2 cellular contexts compared by ENCODE assay signal in the genomic region with DNA sequence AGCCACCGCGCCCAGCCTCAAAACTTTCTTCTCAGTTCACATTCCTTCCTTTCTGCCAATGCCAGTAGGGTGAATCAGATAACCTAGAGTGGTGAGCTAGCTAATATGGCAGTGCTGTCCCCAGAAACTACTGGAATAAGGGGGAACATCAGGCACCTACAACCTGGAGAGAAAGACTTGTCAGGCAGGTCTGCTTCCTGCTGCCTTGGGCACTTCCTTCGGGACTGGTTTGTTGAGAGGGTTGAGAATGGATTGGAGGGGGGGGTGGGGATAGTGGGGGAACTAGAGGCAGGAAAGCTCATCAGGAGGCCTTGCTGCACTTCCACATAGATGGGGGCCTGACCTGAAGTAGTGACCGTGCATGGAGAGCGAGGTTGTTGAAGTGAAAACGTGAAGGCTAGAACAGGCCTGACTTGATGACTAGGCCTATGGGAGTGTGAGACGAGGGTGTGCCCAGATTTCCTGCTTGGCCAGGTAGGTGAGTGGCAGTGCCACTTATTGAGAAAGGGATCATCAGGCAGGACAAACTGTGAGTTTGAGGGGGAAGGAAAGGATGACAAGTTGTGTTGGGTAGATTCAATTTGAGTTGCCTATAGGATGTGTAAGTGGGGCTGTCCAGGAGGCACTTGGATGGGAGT.
TF ChIP-seq lines count a peak whose summit lies in the region.

No MANE protein-coding gene starts in this region.

TF ChIP-seq in K562, 482 proteins besides CTCF, POLR2A, EP300 and RAD21 (continues in another document):
- TF ChIP-seq, protein P1, sequence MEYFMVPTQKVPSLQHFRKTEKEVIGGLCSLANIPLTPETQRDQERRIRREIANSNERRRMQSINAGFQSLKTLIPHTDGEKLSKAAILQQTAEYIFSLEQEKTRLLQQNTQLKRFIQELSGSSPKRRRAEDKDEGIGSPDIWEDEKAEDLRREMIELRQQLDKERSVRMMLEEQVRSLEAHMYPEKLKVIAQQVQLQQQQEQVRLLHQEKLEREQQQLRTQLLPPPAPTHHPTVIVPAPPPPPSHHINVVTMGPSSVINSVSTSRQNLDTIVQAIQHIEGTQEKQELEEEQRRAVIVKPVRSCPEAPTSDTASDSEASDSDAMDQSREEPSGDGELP (CRISPR knock-in tag; IDR thresholded peaks at IDR 0.05; ENCODE audit: borderline replicate concordance), result no peak
- TF ChIP-seq HDAC1 (IDR thresholded peaks at IDR 0.05) (no peak), DPF2 (IDR thresholded peaks at IDR 0.05) (no peak), PTTG1 (tag; IDR thresholded peaks at IDR 0.05; ENCODE audit: low read depth) (no peak), STAT5A (IDR thresholded peaks at IDR 0.05; ENCODE audit: borderline replicate concordance, low read length) (no peak), MCM2 (IDR thresholded peaks at IDR 0.05; ENCODE audit: low read depth) (no peak), NCOR1 (IDR thresholded peaks at IDR 0.05) (no peak)
- TF ChIP-seq, protein P2, sequence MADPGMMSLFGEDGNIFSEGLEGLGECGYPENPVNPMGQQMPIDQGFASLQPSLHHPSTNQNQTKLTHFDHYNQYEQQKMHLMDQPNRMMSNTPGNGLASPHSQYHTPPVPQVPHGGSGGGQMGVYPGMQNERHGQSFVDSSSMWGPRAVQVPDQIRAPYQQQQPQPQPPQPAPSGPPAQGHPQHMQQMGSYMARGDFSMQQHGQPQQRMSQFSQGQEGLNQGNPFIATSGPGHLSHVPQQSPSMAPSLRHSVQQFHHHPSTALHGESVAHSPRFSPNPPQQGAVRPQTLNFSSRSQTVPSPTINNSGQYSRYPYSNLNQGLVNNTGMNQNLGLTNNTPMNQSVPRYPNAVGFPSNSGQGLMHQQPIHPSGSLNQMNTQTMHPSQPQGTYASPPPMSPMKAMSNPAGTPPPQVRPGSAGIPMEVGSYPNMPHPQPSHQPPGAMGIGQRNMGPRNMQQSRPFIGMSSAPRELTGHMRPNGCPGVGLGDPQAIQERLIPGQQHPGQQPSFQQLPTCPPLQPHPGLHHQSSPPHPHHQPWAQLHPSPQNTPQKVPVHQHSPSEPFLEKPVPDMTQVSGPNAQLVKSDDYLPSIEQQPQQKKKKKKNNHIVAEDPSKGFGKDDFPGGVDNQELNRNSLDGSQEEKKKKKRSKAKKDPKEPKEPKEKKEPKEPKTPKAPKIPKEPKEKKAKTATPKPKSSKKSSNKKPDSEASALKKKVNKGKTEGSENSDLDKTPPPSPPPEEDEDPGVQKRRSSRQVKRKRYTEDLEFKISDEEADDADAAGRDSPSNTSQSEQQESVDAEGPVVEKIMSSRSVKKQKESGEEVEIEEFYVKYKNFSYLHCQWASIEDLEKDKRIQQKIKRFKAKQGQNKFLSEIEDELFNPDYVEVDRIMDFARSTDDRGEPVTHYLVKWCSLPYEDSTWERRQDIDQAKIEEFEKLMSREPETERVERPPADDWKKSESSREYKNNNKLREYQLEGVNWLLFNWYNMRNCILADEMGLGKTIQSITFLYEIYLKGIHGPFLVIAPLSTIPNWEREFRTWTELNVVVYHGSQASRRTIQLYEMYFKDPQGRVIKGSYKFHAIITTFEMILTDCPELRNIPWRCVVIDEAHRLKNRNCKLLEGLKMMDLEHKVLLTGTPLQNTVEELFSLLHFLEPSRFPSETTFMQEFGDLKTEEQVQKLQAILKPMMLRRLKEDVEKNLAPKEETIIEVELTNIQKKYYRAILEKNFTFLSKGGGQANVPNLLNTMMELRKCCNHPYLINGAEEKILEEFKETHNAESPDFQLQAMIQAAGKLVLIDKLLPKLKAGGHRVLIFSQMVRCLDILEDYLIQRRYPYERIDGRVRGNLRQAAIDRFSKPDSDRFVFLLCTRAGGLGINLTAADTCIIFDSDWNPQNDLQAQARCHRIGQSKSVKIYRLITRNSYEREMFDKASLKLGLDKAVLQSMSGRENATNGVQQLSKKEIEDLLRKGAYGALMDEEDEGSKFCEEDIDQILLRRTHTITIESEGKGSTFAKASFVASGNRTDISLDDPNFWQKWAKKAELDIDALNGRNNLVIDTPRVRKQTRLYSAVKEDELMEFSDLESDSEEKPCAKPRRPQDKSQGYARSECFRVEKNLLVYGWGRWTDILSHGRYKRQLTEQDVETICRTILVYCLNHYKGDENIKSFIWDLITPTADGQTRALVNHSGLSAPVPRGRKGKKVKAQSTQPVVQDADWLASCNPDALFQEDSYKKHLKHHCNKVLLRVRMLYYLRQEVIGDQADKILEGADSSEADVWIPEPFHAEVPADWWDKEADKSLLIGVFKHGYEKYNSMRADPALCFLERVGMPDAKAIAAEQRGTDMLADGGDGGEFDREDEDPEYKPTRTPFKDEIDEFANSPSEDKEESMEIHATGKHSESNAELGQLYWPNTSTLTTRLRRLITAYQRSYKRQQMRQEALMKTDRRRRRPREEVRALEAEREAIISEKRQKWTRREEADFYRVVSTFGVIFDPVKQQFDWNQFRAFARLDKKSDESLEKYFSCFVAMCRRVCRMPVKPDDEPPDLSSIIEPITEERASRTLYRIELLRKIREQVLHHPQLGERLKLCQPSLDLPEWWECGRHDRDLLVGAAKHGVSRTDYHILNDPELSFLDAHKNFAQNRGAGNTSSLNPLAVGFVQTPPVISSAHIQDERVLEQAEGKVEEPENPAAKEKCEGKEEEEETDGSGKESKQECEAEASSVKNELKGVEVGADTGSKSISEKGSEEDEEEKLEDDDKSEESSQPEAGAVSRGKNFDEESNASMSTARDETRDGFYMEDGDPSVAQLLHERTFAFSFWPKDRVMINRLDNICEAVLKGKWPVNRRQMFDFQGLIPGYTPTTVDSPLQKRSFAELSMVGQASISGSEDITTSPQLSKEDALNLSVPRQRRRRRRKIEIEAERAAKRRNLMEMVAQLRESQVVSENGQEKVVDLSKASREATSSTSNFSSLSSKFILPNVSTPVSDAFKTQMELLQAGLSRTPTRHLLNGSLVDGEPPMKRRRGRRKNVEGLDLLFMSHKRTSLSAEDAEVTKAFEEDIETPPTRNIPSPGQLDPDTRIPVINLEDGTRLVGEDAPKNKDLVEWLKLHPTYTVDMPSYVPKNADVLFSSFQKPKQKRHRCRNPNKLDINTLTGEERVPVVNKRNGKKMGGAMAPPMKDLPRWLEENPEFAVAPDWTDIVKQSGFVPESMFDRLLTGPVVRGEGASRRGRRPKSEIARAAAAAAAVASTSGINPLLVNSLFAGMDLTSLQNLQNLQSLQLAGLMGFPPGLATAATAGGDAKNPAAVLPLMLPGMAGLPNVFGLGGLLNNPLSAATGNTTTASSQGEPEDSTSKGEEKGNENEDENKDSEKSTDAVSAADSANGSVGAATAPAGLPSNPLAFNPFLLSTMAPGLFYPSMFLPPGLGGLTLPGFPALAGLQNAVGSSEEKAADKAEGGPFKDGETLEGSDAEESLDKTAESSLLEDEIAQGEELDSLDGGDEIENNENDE (IDR thresholded peaks at IDR 0.05; ENCODE audit: low read depth, low read length), result no peak
- TF ChIP-seq, protein P3, sequence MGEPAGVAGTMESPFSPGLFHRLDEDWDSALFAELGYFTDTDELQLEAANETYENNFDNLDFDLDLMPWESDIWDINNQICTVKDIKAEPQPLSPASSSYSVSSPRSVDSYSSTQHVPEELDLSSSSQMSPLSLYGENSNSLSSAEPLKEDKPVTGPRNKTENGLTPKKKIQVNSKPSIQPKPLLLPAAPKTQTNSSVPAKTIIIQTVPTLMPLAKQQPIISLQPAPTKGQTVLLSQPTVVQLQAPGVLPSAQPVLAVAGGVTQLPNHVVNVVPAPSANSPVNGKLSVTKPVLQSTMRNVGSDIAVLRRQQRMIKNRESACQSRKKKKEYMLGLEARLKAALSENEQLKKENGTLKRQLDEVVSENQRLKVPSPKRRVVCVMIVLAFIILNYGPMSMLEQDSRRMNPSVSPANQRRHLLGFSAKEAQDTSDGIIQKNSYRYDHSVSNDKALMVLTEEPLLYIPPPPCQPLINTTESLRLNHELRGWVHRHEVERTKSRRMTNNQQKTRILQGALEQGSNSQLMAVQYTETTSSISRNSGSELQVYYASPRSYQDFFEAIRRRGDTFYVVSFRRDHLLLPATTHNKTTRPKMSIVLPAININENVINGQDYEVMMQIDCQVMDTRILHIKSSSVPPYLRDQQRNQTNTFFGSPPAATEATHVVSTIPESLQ (CRISPR knock-in tag; IDR thresholded peaks at IDR 0.05), result no peak

TF ChIP-seq in WTC11, 78 proteins besides CTCF, POLR2A, EP300 and RAD21:
- TF ChIP-seq IRF2 (CRISPR knock-in tag; IDR thresholded peaks at IDR 0.05; ENCODE audit: borderline replicate concordance, low read depth), result no peak
- TF ChIP-seq, protein P3 (CRISPR knock-in tag; IDR thresholded peaks at IDR 0.05), result no peak
- TF ChIP-seq, protein P4, sequence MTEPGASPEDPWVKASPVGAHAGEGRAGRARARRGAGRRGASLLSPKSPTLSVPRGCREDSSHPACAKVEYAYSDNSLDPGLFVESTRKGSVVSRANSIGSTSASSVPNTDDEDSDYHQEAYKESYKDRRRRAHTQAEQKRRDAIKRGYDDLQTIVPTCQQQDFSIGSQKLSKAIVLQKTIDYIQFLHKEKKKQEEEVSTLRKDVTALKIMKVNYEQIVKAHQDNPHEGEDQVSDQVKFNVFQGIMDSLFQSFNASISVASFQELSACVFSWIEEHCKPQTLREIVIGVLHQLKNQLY (CRISPR knock-in tag; IDR thresholded peaks at IDR 0.05), result no peak
- TF ChIP-seq, protein P5, sequence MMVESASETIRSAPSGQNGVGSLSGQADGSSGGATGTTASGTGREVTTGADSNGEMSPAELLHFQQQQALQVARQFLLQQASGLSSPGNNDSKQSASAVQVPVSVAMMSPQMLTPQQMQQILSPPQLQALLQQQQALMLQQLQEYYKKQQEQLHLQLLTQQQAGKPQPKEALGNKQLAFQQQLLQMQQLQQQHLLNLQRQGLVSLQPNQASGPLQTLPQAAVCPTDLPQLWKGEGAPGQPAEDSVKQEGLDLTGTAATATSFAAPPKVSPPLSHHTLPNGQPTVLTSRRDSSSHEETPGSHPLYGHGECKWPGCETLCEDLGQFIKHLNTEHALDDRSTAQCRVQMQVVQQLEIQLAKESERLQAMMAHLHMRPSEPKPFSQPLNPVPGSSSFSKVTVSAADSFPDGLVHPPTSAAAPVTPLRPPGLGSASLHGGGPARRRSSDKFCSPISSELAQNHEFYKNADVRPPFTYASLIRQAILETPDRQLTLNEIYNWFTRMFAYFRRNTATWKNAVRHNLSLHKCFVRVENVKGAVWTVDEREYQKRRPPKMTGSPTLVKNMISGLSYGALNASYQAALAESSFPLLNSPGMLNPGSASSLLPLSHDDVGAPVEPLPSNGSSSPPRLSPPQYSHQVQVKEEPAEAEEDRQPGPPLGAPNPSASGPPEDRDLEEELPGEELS (CRISPR knock-in tag; IDR thresholded peaks at IDR 0.05), result no peak
TF ChIP-seq in WTC11: peak in this region for 0.
